In the genomic region with DNA sequence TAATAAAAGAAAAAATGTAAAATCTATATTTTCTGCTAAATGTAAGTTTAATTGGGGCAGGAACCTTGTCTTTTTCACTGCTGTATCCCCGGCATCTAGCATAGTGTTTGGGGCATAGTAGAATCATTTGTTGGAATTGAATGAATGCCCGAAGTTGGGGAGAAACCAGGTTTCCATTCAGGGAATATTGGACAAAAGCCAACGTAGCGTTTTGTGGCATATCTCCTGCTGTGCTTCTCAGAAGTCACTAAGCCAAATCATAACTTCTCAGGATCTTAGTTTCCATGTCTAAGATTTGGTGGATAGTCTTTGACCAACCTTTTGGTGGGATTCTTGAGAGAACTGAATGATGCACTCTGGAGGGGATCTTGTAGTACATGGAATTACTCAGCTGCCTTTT, we compare ENCODE assay signal across 3 cellular contexts.
TF ChIP-seq lines count a peak whose summit lies in the region.

No MANE protein-coding gene starts in this region.

TF ChIP-seq in HEK293, 187 proteins besides CTCF, POLR2A, EP300 and RAD21:
- TF ChIP-seq MZF1 (tag by site-specific recombination; IDR thresholded peaks at IDR 0.05; ENCODE audit: borderline replicate concordance) (no peak), ZNF341 (tag by site-specific recombination; IDR thresholded peaks at IDR 0.05; ENCODE audit: low read depth) (0 out of 2 replicates have a peak, but pooled peaks have one; percentile 17)

TF ChIP-seq in Ishikawa, 13 proteins besides CTCF, POLR2A, EP300 and RAD21:
- TF ChIP-seq TCF12 (IDR thresholded peaks at IDR 0.05; ENCODE audit: low read depth) (no peak), NFIC (IDR thresholded peaks at IDR 0.05) (peak; percentile 76)

TF ChIP-seq in K562, 482 proteins besides CTCF, POLR2A, EP300 and RAD21:
- TF ChIP-seq, protein P1, sequence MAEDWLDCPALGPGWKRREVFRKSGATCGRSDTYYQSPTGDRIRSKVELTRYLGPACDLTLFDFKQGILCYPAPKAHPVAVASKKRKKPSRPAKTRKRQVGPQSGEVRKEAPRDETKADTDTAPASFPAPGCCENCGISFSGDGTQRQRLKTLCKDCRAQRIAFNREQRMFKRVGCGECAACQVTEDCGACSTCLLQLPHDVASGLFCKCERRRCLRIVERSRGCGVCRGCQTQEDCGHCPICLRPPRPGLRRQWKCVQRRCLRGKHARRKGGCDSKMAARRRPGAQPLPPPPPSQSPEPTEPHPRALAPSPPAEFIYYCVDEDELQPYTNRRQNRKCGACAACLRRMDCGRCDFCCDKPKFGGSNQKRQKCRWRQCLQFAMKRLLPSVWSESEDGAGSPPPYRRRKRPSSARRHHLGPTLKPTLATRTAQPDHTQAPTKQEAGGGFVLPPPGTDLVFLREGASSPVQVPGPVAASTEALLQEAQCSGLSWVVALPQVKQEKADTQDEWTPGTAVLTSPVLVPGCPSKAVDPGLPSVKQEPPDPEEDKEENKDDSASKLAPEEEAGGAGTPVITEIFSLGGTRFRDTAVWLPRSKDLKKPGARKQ (CRISPR knock-in tag; IDR thresholded peaks at IDR 0.05) = no peak
- TF ChIP-seq, protein P2, sequence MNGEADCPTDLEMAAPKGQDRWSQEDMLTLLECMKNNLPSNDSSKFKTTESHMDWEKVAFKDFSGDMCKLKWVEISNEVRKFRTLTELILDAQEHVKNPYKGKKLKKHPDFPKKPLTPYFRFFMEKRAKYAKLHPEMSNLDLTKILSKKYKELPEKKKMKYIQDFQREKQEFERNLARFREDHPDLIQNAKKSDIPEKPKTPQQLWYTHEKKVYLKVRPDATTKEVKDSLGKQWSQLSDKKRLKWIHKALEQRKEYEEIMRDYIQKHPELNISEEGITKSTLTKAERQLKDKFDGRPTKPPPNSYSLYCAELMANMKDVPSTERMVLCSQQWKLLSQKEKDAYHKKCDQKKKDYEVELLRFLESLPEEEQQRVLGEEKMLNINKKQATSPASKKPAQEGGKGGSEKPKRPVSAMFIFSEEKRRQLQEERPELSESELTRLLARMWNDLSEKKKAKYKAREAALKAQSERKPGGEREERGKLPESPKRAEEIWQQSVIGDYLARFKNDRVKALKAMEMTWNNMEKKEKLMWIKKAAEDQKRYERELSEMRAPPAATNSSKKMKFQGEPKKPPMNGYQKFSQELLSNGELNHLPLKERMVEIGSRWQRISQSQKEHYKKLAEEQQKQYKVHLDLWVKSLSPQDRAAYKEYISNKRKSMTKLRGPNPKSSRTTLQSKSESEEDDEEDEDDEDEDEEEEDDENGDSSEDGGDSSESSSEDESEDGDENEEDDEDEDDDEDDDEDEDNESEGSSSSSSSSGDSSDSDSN (IDR thresholded peaks at IDR 0.05; ENCODE audit: borderline replicate concordance in 1 of 2, low read depth in 2 of 2, low read length in 2 of 2) = no peak
- TF ChIP-seq NFIC (IDR thresholded peaks at IDR 0.05) = peak; percentile 58
